Comparison of ENCODE assay signal across 28 cellular contexts in genomic region chr2:3298201-3298600, GRCh38.
"Had no signal": no experiment of that assay in that cellular context is flagged by ENCODE, and none has a peak within 500 bp of the region (broad histone marks: within the 10 kb centered on the region; RNA-seq: fewer than 3 reads in every experiment).

No MANE protein-coding gene starts in this region.

- H3K4me3 ChIP-seq: breast epithelium, Peyer's patch, SJCRH30 had no signal

- ATAC-seq: activated T-helper 17 cell treated with anti-CD3 and anti-CD28 coated beads, Interleukin-2, amount 50 U/mL, for 72 hours; T-cell had no signal

- H3K4me1 ChIP-seq: breast epithelium had no signal

- H3K27me3 ChIP-seq: breast epithelium, Peyer's patch, SJCRH30 had no signal

- H3K27ac ChIP-seq: breast epithelium, Peyer's patch, RWPE1, SJCRH30, VCaP had no signal

- DNase-seq: activated CD4-positive, alpha-beta memory T cell treated with anti-CD3 and anti-CD28 coated beads for 36 hours; activated CD4-positive, alpha-beta T cell treated with anti-CD3 and anti-CD28 coated beads, Interleukin-2, amount 10 ng/mL, durations not matched to agents 7 days and 5 days; activated CD4-positive, CD25-positive, alpha-beta regulatory T cell; activated CD8-positive, alpha-beta memory T cell treated with anti-CD3 and anti-CD28 coated beads for 24 hours; activated gamma-delta T cell; activated naive CD4-positive, alpha-beta T cell treated with anti-CD3 and anti-CD28 coated beads for 36 hours; activated naive CD8-positive, alpha-beta T cell treated with anti-CD3 and anti-CD28 coated beads, Interleukin-2, amount 10 ng/mL, durations not matched to agents 7 days and 5 days; activated T-cell treated with anti-CD3 and anti-CD28 coated beads, Interleukin-2, amount 50 U/mL, for 48 hours; aorta; caudate nucleus; IMR-90; Kasumi-1; KBM-7; NCI-H146; NCI-H1930; NCI-H2227 treated with DMSO at 0.1 percent for 48 hours; NCI-H69; NK-92 treated with Interleukin-12 subunit alpha and Interleukin-12 subunit beta, amount 100 ng/mL, for 24 hours; OCI-M1; Peyer's patch; SJCRH30; T-cell; T-helper 2 cell; T1000 had no signal

- H3K36me3 ChIP-seq: breast epithelium, Peyer's patch, SJCRH30 had no signal
